28 cellular contexts compared by ENCODE assay signal in genomic region chr18:48173557-48173956, GRCh38.
"Had no signal": no experiment of that assay in that cellular context is flagged by ENCODE, and none has a peak within 500 bp of the region (broad histone marks: within the 10 kb centered on the region; RNA-seq: fewer than 3 reads in every experiment).

No MANE protein-coding gene starts in this region.

- H3K27me3 ChIP-seq: breast epithelium had no signal

- H3K4me1 ChIP-seq: breast epithelium had no signal

- H3K36me3 ChIP-seq: breast epithelium had no signal

- H3K27ac Mint-ChIP-seq: activated B cell treated with CpG ODN at 0.5 μM for 24 hours; activated CD4-positive, alpha-beta T cell treated with anti-CD3 and anti-CD28 coated beads, Interleukin-2, amount 10 ng/mL, durations not matched to agents 24 days and 14 days; activated CD8-positive, alpha-beta memory T cell treated with anti-CD3 and anti-CD28 coated beads, Interleukin-2, amount 10 ng/mL, durations not matched to agents 7 days and 5 days; activated T-cell treated with anti-CD3 and anti-CD28 coated beads, Interleukin-2, amount 50 U/mL, for 24 hours; activated T-helper 1 cell treated with anti-CD3 and anti-CD28 coated beads, Interleukin-12 subunit alpha, Interleukin-12 subunit beta, Interleukin-2, Interleukin-4 antibody, amounts not matched to agents 30 ng/mL and 10 ng/mL and 1 ng/mL, durations not matched to agents 14 hours and 24 hours and 36 hours; T-cell had no signal

- H3K4me2 ChIP-seq: KMS-11 had no signal

- FAIRE-seq: TTC549 had no signal

- H3K36me3 Mint-ChIP-seq: activated CD8-positive, alpha-beta memory T cell treated with anti-CD3 and anti-CD28 coated beads, Interleukin-2, amount 10 ng/mL, durations not matched to agents 7 days and 5 days; activated naive CD4-positive, alpha-beta T cell treated with anti-CD3 and anti-CD28 coated beads, Interleukin-2, amount 50 U/mL, for 72 hours; T-cell had no signal

- H3K9me3 ChIP-seq: breast epithelium had no signal

- H3K9me3 Mint-ChIP-seq: activated B cell treated with CpG ODN at 0.5 μM for 24 hours; activated CD4-positive, alpha-beta T cell treated with anti-CD3 and anti-CD28 coated beads, Interleukin-2, amount 10 ng/mL, durations not matched to agents 24 days and 14 days; activated naive CD4-positive, alpha-beta T cell treated with anti-CD3 and anti-CD28 coated beads, Interleukin-2, amount 50 U/mL, for 72 hours; activated T-cell treated with anti-CD3 and anti-CD28 coated beads, Interleukin-2, amount 50 U/mL, for 24 hours; activated T-helper 1 cell treated with anti-CD3 and anti-CD28 coated beads, Interleukin-12 subunit alpha, Interleukin-12 subunit beta, Interleukin-2, Interleukin-4 antibody, amounts not matched to agents 30 ng/mL and 10 ng/mL and 1 ng/mL, durations not matched to agents 14 hours and 24 hours and 36 hours; T-cell had no signal

- H3K4me3 Mint-ChIP-seq: activated B cell treated with CpG ODN at 0.5 μM for 24 hours; activated CD4-positive, alpha-beta T cell treated with anti-CD3 and anti-CD28 coated beads, Interleukin-2, amount 10 ng/mL, durations not matched to agents 24 days and 14 days; activated CD8-positive, alpha-beta memory T cell treated with anti-CD3 and anti-CD28 coated beads, Interleukin-2, amount 10 ng/mL, durations not matched to agents 7 days and 5 days; activated T-cell treated with anti-CD3 and anti-CD28 coated beads, Interleukin-2, amount 50 U/mL, for 24 hours; activated T-helper 1 cell treated with anti-CD3 and anti-CD28 coated beads, Interleukin-12 subunit alpha, Interleukin-12 subunit beta, Interleukin-2, Interleukin-4 antibody, amounts not matched to agents 30 ng/mL and 10 ng/mL and 1 ng/mL, durations not matched to agents 14 hours and 24 hours and 36 hours; T-cell had no signal

- H3K4me3 ChIP-seq: breast epithelium had no signal

- H3K4me1 Mint-ChIP-seq: activated B cell treated with CpG ODN at 0.5 μM for 24 hours; activated CD8-positive, alpha-beta memory T cell treated with anti-CD3 and anti-CD28 coated beads, Interleukin-2, amount 10 ng/mL, durations not matched to agents 7 days and 5 days; T-cell had no signal

- ATAC-seq: activated CD8-positive, alpha-beta memory T cell treated with anti-CD3 and anti-CD28 coated beads, Interleukin-2, amount 10 ng/mL, durations not matched to agents 7 days and 5 days; activated naive CD4-positive, alpha-beta T cell treated with anti-CD3 and anti-CD28 coated beads, Interleukin-2, amount 50 U/mL, for 72 hours; T-cell had no signal

- DNase-seq: activated B cell treated with CpG ODN at 0.5 μM for 24 hours; activated CD4-positive, alpha-beta T cell treated with anti-CD3 and anti-CD28 coated beads for 1 hour; activated CD4-positive, alpha-beta T cell treated with anti-CD3 and anti-CD28 coated beads, Interleukin-2, amount 10 ng/mL, durations not matched to agents 24 days and 14 days; activated CD4-positive, alpha-beta T cell treated with anti-CD3 and anti-CD28 coated beads, Interleukin-2, amount 50 U/mL, for 48 hours; activated CD8-positive, alpha-beta memory T cell treated with anti-CD3 and anti-CD28 coated beads, Interleukin-2, amount 10 ng/mL, durations not matched to agents 7 days and 5 days; activated effector memory CD4-positive, alpha-beta T cell treated with Interleukin-2 at 50 U/mL for 16 hours; activated naive CD4-positive, alpha-beta T cell; activated T-cell treated with anti-CD3 and anti-CD28 coated beads, Interleukin-2, amount 50 U/mL, for 24 hours; anterior cingulate cortex; caudate nucleus; NCI-H1092 treated with DMSO at 0.1 percent for 48 hours; NCI-H1417 treated with DMSO at 0.1 percent for 48 hours; NCI-H1694; NCI-H2029; NCI-H2107; NCI-H2171 treated with DMSO at 0.1 percent for 48 hours; NCI-H226; NCI-H526; NCI-H774; SIG-M5; T-cell; T-helper 2 cell; T1000 had no signal

- H3K27ac ChIP-seq: breast epithelium, KMS-11 had no signal
